15 cellular contexts compared by ENCODE assay signal in the genomic region with DNA sequence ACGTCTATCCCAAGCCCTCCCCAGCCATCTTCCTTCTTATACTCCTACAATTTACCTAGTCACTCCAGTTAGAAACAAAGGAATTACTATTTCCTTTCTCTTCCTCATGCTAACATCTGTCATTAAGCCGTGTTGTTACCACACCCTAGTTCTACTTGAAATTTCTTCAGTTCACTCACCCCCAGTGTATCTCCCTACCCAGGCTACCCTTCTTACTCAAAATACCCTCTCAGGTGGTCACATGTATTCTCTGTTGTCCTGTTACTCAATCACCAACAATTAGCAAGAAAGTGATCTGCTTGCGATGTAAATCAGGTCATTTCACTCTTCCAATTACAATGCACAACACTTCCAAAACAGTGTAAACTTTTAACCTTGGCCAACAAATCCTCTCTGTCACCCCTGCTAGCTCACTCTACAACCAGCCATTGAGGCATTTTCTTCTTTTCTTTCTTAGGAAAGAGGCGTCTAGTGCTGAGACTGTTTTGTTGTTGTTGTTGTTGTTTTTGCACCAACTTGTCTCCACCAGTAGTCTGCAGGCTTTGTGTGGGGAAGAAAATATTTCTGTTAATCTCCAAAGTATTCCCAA. TPM values are rescaled to one million over a fixed set of nuclear protein-coding genes. Genes with fewer than 3 reads are reported as not detected.
DNase-seq lines count a peak whose midpoint lies in the region; ATAC-seq and TF ChIP-seq lines count a peak whose summit lies in the region.
"Had no signal": no experiment of that assay in that cellular context is flagged by ENCODE, and none has a peak within 500 bp of the region (broad histone marks: within the 10 kb centered on the region; RNA-seq: fewer than 3 reads in every experiment).

No MANE protein-coding gene starts in this region.

- no peak for DNase-seq in stimulated activated naive CD8-positive, alpha-beta T cell treated with anti-CD3 and anti-CD28 coated beads, Interleukin-15, Interleukin-2, amounts not matched to agents 100 U/mL and 50 U/mL, for 24 hours
- DNase-seq in glutamatergic neuron = no peak
- DNase-seq in nephron progenitor cell = no peak
- no peak for DNase-seq in NCI-H1092 (lab: John Stamatoyannopoulos, UW)
- DNase-seq: CD8-positive, alpha-beta T cell; COR-L47; DMS153; DMS79 treated with DMSO at 0.1 percent for 48 hours; EL had no signal

- no peak for ATAC-seq in stimulated activated naive CD8-positive, alpha-beta T cell treated with anti-CD3 and anti-CD28 coated beads, Interleukin-15, Interleukin-2, amounts not matched to agents 100 U/mL and 50 U/mL, for 24 hours
- ATAC-seq in HG02610 (IDR thresholded peaks at IDR 0.05; ENCODE audit: unreplicated experiment) (no peak), GM18909 (IDR thresholded peaks at IDR 0.05; ENCODE audit: poor library complexity, unreplicated experiment) (no peak)
- ATAC-seq: CD8-positive, alpha-beta T cell had no signal

- no peak for TF ChIP-seq CTCF in glutamatergic neuron (IDR thresholded peaks at IDR 0.05; ENCODE audit: partially characterized antibody, unreplicated experiment)
- no peak for TF ChIP-seq CTCF in nephron progenitor cell (IDR thresholded peaks at IDR 0.05)

- H3K4me1 Mint-ChIP-seq in stimulated activated naive CD8-positive, alpha-beta T cell treated with anti-CD3 and anti-CD28 coated beads, Interleukin-15, Interleukin-2, amounts not matched to agents 100 ng/mL and 50 ng/mL, for 24 hours (ENCODE audit: low read depth) = no peaks in the 10 kb centered on the region
- H3K4me1 Mint-ChIP-seq in glutamatergic neuron (ENCODE audit: low read depth, unreplicated experiment) (peaks cover 6% of the 10 kb centered on the region), nephron progenitor cell (peaks cover 6% of the 10 kb centered on the region)
- H3K4me1 Mint-ChIP-seq: CD14-positive monocyte, IgD-negative memory B cell had no signal

- H3K27ac Mint-ChIP-seq in stimulated activated naive CD8-positive, alpha-beta T cell treated with anti-CD3 and anti-CD28 coated beads, Interleukin-15, Interleukin-2, amounts not matched to agents 100 ng/mL and 50 ng/mL, for 24 hours = peak overlapping the region; percentile 17
- H3K27ac Mint-ChIP-seq in glutamatergic neuron (ENCODE audit: unreplicated experiment) (peak overlapping the region; percentile 14), nephron progenitor cell (peak overlapping the region; percentile 36)
- H3K27ac Mint-ChIP-seq: CD14-positive monocyte; CD8-positive, alpha-beta T cell; IgD-negative memory B cell had no signal

- H3K27me3 Mint-ChIP-seq in stimulated activated naive CD8-positive, alpha-beta T cell treated with anti-CD3 and anti-CD28 coated beads, Interleukin-15, Interleukin-2, amounts not matched to agents 100 ng/mL and 50 ng/mL, for 24 hours = no peaks in the 10 kb centered on the region
- H3K27me3 Mint-ChIP-seq in glutamatergic neuron (ENCODE audit: unreplicated experiment) (peaks cover 4% of the 10 kb centered on the region), nephron progenitor cell (ENCODE audit: low read depth, poor library complexity) (no peaks in the 10 kb centered on the region)
- H3K27me3 Mint-ChIP-seq: IgD-negative memory B cell had no signal

- H3K36me3 Mint-ChIP-seq in stimulated activated naive CD8-positive, alpha-beta T cell treated with anti-CD3 and anti-CD28 coated beads, Interleukin-15, Interleukin-2, amounts not matched to agents 100 ng/mL and 50 ng/mL, for 24 hours (ENCODE audit: low read depth) = no peaks in the 10 kb centered on the region
- H3K36me3 Mint-ChIP-seq in glutamatergic neuron (ENCODE audit: unreplicated experiment) (no peaks in the 10 kb centered on the region), nephron progenitor cell (ENCODE audit: low read depth) (no peaks in the 10 kb centered on the region)
- H3K36me3 Mint-ChIP-seq: CD14-positive monocyte; CD8-positive, alpha-beta T cell; IgD-negative memory B cell had no signal

- H3K4me3 Mint-ChIP-seq in stimulated activated naive CD8-positive, alpha-beta T cell treated with anti-CD3 and anti-CD28 coated beads, Interleukin-15, Interleukin-2, amounts not matched to agents 100 ng/mL and 50 ng/mL, for 24 hours = no peak overlapping the region
- H3K4me3 Mint-ChIP-seq in glutamatergic neuron (ENCODE audit: unreplicated experiment) (no peak overlapping the region), nephron progenitor cell (no peak overlapping the region)
- H3K4me3 Mint-ChIP-seq: CD14-positive monocyte; CD8-positive, alpha-beta T cell; IgD-negative memory B cell had no signal

- H3K9me3 Mint-ChIP-seq in stimulated activated naive CD8-positive, alpha-beta T cell treated with anti-CD3 and anti-CD28 coated beads, Interleukin-15, Interleukin-2, amounts not matched to agents 100 ng/mL and 50 ng/mL, for 24 hours = peaks cover 5% of the 10 kb centered on the region
- H3K9me3 Mint-ChIP-seq in glutamatergic neuron (ENCODE audit: unreplicated experiment) (peaks cover under 1% of the 10 kb centered on the region), nephron progenitor cell (no peaks in the 10 kb centered on the region)

RNA-seq across cellular contexts. Expression of a gene that starts 50.7 kb away (rescaled TPM):
- 51.8 TPM for total RNA-seq in glutamatergic neuron (ENCODE audit: unreplicated experiment)
- total RNA-seq: CD8-positive, alpha-beta T cell; HT-29 had no signal
